Comparison of ENCODE assay signal across 30 cellular contexts in genomic region chr15:100566850-100567249, GRCh38. TPM values are rescaled to one million over a fixed set of nuclear protein-coding genes. Genes with fewer than 3 reads are reported as not detected.
"Had no signal": no experiment of that assay in that cellular context is flagged by ENCODE, and none has a peak within 500 bp of the region (broad histone marks: within the 10 kb centered on the region; RNA-seq: fewer than 3 reads in every experiment).

No MANE protein-coding gene starts in this region.

- H3K27ac ChIP-seq: gastrocnemius medialis, heart right ventricle, left lung, lower lobe of right lung had no signal

- H3K4me1 ChIP-seq: heart right ventricle, lower lobe of right lung had no signal

- DNase-seq: cortex of kidney; effector CD8-positive, alpha-beta T cell; effector memory CD8-positive, alpha-beta T cell; endodermal cell; erythroblast; esophagus squamous epithelium; foreskin fibroblast; foreskin melanocyte; gastrocnemius medialis; glutamatergic neuron; head of caudate nucleus; heart right ventricle; hippocampal formation; left cardiac atrium; left lung; left ventricle myocardium superior; lower lobe of right lung; mesenchymal stem cell; mucosa of descending colon had no signal

- ATAC-seq: effector memory CD8-positive, alpha-beta T cell; esophagus mucosa; gastrocnemius medialis; heart right ventricle; left cardiac atrium; left lung; left ventricle myocardium superior; lower lobe of right lung; mucosa of descending colon had no signal

- FAIRE-seq: colon, endometrium, islet of Langerhans, keratinocyte had no signal

- H3K27me3 ChIP-seq: esophagus squamous epithelium, gastrocnemius medialis, heart right ventricle, left lung had no signal

- H3K9me3 ChIP-seq: esophagus squamous epithelium, gastrocnemius medialis, heart right ventricle, left lung, lower lobe of right lung, mucosa of descending colon had no signal

- H3K4me3 ChIP-seq: esophagus squamous epithelium, gastrocnemius medialis, heart right ventricle, left lung, lower lobe of right lung, mucosa of descending colon had no signal

RNA-seq across cellular contexts. Expression of gene CERS3, which starts 38.1 kb away (rescaled TPM):
- total RNA-seq: dermis microvascular lymphatic vessel endothelial cell, glomerular endothelial cell, heart right ventricle, kidney epithelial cell, left lung, left ventricle myocardium superior, lower lobe of right lung, lung microvascular endothelial cell, mesenteric fat pad, myocyte had no signal
